ENCODE assay signal across 17 cellular contexts in genomic region chr5:83433891-83434290, GRCh38. TPM values are rescaled to one million over a fixed set of nuclear protein-coding genes. Genes with fewer than 3 reads are reported as not detected.
DNase-seq lines count a peak whose midpoint lies in the region; TF ChIP-seq lines count a peak whose summit lies in the region.
"Had no signal": no experiment of that assay in that cellular context is flagged by ENCODE, and none has a peak within 500 bp of the region (broad histone marks: within the 10 kb centered on the region; RNA-seq: fewer than 3 reads in every experiment).

No MANE protein-coding gene starts in this region.

- H3F3A ChIP-seq in GM23248 (ENCODE audit: insufficient read depth) = peaks cover 19% of the 10 kb centered on the region

- H3K4me1 ChIP-seq in GM23248 (ENCODE audit: insufficient read depth) (peaks cover 6% of the 10 kb centered on the region; the same call in 1 of the 2 replicates), tibial nerve (peaks cover 0 to 7% (median 0%) of the 10 kb centered on the region in 4 donors), adrenal gland (replicated peaks in 1 of 2) (no peaks in the 10 kb centered on the region)

- H2AFZ ChIP-seq in GM23248 = no peak overlapping the region

- H3K9me2 ChIP-seq in GM23248 (ENCODE audit: insufficient read depth) = no peaks in the 10 kb centered on the region

- H3K4me2 ChIP-seq in GM23248 (ENCODE audit: unreplicated experiment) = no peak overlapping the region

- no peaks in the 10 kb centered on the region for H3K9me3 ChIP-seq in GM23248 (ENCODE audit: low read depth)
- H3K9me3 ChIP-seq in tibial nerve = no peaks in the 10 kb centered on the region
- no peaks in the 10 kb centered on the region for H3K9me3 ChIP-seq in adrenal gland (replicated peaks in 1 of 3)

- whole genome bisulfite sequencing in GM23248 (ENCODE audit: low coverage in 1 of 2, low lambda C conversion rate in 2 of 2, missing lambda C conversion rate in 2 of 2), 2 experiments = 6 to 11% methylated on average over 2 of the region's 2 CpGs
- WGBS in tibial nerve, 2 donors = 49 to 87% methylated on average over 2 of the region's 2 CpGs
- 36 to 76% (median 56%) methylated on average over 2 of the region's 2 CpGs for WGBS in adrenal gland, 4 donors

- no peak for TF ChIP-seq CTCF in AG09309 (IDR thresholded peaks at IDR 0.05; ENCODE audit: control insufficient read depth, insufficient read depth, low read depth, low read length, missing control alignments)
- TF ChIP-seq CTCF in tibial nerve (IDR thresholded peaks at IDR 0.05) = no peak
- no peak for TF ChIP-seq CTCF in adrenal gland (IDR thresholded peaks at IDR 0.05)

- peak; percentile 31 for DNase-seq in AG09309 (ENCODE audit: low read depth)
- DNase-seq in GM23248 = peak; percentile 47
- peak; percentile 34 for DNase-seq in dedifferentiated amniotic fluid mesenchymal stem cell (ENCODE audit: extremely low spot score)
- DNase-seq in iris pigment epithelial cell (ENCODE audit: low read depth) = peak; percentile 5
- no peak for DNase-seq in tibial nerve (ENCODE audit: low spot score in 2 of 2)
- no peak for DNase-seq in NCI-H82 treated with DMSO at 0.1 percent for 48 hours (lab: John Stamatoyannopoulos, UW; ENCODE audit: unreplicated experiment)
- DNase-seq in adrenal gland = no peak
- DNase-seq: COR-L47, DMS 273 treated with DMSO at 0.1 percent for 48 hours, DND-41, KBM-7, NCI-H187 treated with DMSO at 0.1 percent for 48 hours, NCI-H2227 treated with DMSO at 0.1 percent for 48 hours, NCI-H510A treated with DMSO at 0.1 percent for 48 hours, NCI-H774, RPMI8226, SIG-M5 had no signal

- no peak overlapping the region for H3K9ac ChIP-seq in GM23248

- H3K36me3 ChIP-seq in GM23248 (ENCODE audit: low read depth) = no peaks in the 10 kb centered on the region
- H3K36me3 ChIP-seq in tibial nerve = no peaks in the 10 kb centered on the region
- H3K36me3 ChIP-seq in adrenal gland (replicated peaks in 1 of 2) = no peaks in the 10 kb centered on the region

- TF ChIP-seq POLR2A in tibial nerve (IDR thresholded peaks at IDR 0.05) = no peak
- no peak for TF ChIP-seq POLR2A in adrenal gland (IDR thresholded peaks at IDR 0.05)

- H3K79me2 ChIP-seq in GM23248 (ENCODE audit: insufficient read depth) = no peaks in the 10 kb centered on the region

- intact Hi-C loops in adrenal gland (cut with DNase I) = no loop called here

- H3K27ac ChIP-seq in GM23248 (no peak overlapping the region), tibial nerve (no peak overlapping the region), adrenal gland (no peak overlapping the region)

- H3K27me3 ChIP-seq in GM23248 (replicated peaks; ENCODE audit: insufficient read depth) = no peaks in the 10 kb centered on the region
- H3K27me3 ChIP-seq in tibial nerve = no peaks in the 10 kb centered on the region
- H3K27me3 ChIP-seq in adrenal gland = no peaks in the 10 kb centered on the region

- in situ Hi-C loops in GM23248 (cut with MboI) = no loop called here

- no peaks in the 10 kb centered on the region for H4K20me1 ChIP-seq in GM23248 (ENCODE audit: insufficient read depth)

- H3K4me3 ChIP-seq in AG09309 (ENCODE audit: control insufficient read depth, low read depth, low read length) = no peak overlapping the region
- no peak overlapping the region for H3K4me3 ChIP-seq in GM23248
- H3K4me3 ChIP-seq in tibial nerve = no peak overlapping the region
- H3K4me3 ChIP-seq in adrenal gland = no peak overlapping the region

- TF ChIP-seq EP300 in tibial nerve (IDR thresholded peaks at IDR 0.05) = no peak

RNA-seq across cellular contexts. Expression of gene VCAN, which starts 37.7 kb away (rescaled TPM):
- 241 and 327 TPM in 2 replicates for total RNA-seq in GM23248 (2014; rRNA removed; shearing (Covaris generic))
- polyA plus RNA-seq in GM23248 (2016; fragmentation: Nextera tagmentation; extraction: Ambion mirVana) (98.5 and 98.9 TPM in 2 replicates), adrenal gland (10 to 100 TPM; 10.0 to 38.5 (median 31.9) TPM)
- total RNA-seq in tibial nerve (100 to 1,000 TPM in 1 of 4 donors, 10 to 100 TPM in 3; 45.7 to 145 (median 65.4) TPM), adrenal gland (100 to 1,000 TPM in 7 of 8 donors, 10 to 100 TPM in 1; 36.4 to 171 (median 151) TPM)

Comparison
In these comparisons a context has a peak if more than half of its experiments do, and no peak if none do; other contexts are left out.
1. DNase-seq: peak in AG09309 (single experiment), GM23248 (single experiment), dedifferentiated amniotic fluid mesenchymal stem cell (single experiment) and iris pigment epithelial cell (single experiment); none in tibial nerve (0 of 2), NCI-H82 treated with DMSO at 0.1 percent for 48 hours (single experiment) and adrenal gland (0 of 7).